30 cellular contexts compared by ENCODE assay signal in the genomic region with DNA sequence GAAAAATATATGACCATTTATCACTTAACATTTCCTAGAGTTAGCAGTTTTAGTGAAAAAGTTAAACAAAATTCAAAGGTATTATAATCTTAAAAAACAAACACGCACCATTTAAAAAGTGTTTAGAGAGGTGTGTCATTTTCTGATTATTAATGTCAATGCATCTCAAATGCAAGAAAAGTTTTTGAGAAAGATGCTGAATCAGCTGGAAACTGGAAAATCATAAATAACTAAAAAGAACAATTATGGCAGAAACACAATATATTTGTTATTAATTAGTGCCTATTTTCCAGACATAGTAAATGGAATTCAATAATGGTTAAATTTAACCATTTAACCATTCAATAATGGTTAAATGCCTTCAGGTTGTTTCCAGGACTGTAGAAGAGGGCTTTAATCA.
"Had no signal": no experiment of that assay in that cellular context is flagged by ENCODE, and none has a peak within 500 bp of the region (broad histone marks: within the 10 kb centered on the region; RNA-seq: fewer than 3 reads in every experiment).

No MANE protein-coding gene starts in this region.

- H2AFZ ChIP-seq: neural progenitor cell had no signal

- H3K27ac Mint-ChIP-seq: nephron progenitor cell; neural progenitor cell; stimulated activated effector memory CD8-positive, alpha-beta T cell treated with anti-CD3 and anti-CD28 coated beads, Interleukin-12 subunit alpha, Interleukin-12 subunit beta, amount 100 ng/mL, for 72 hours; stimulated activated naive CD8-positive, alpha-beta T cell treated with anti-CD3 and anti-CD28 coated beads, Interleukin-15, Interleukin-2, amounts not matched to agents 100 ng/mL and 50 ng/mL, for 24 hours; type B pancreatic cell had no signal

- H3K4me1 Mint-ChIP-seq: nephron progenitor cell, neural progenitor cell had no signal

- H3K4me1 ChIP-seq: lower lobe of right lung, neural progenitor cell, prostate gland, suprapubic skin, tibial nerve had no signal

- H3K27me3 Mint-ChIP-seq: naive B cell; stimulated activated naive CD8-positive, alpha-beta T cell treated with anti-CD3 and anti-CD28 coated beads, Interleukin-15, Interleukin-2, amounts not matched to agents 100 ng/mL and 50 ng/mL, for 24 hours; type B pancreatic cell had no signal

- H3K4me3 Mint-ChIP-seq: immature natural killer cell; naive B cell; natural killer cell; nephron progenitor cell; neural progenitor cell; stimulated activated effector memory CD8-positive, alpha-beta T cell treated with anti-CD3 and anti-CD28 coated beads, Interleukin-12 subunit alpha, Interleukin-12 subunit beta, amount 100 ng/mL, for 72 hours; stimulated activated naive CD8-positive, alpha-beta T cell treated with anti-CD3 and anti-CD28 coated beads, Interleukin-15, Interleukin-2, amounts not matched to agents 100 ng/mL and 50 ng/mL, for 24 hours; type B pancreatic cell had no signal

- H3K27me3 ChIP-seq: left lung, neural progenitor cell, neutrophil, ovary, sigmoid colon, spleen, suprapubic skin, tibial nerve, uterus had no signal

- H3K4me2 ChIP-seq: neural progenitor cell had no signal

- H3K36me3 ChIP-seq: neural progenitor cell, ovary, prostate gland, uterus had no signal

- H3K27ac ChIP-seq: left lung, lower lobe of right lung, neural progenitor cell, ovary, prostate gland, sigmoid colon, spleen, suprapubic skin, tibial nerve, uterus had no signal

- H3K9ac ChIP-seq: neural progenitor cell had no signal

- DNase-seq: hypothalamus; immature natural killer cell; kidney; left colon; left lung; lower lobe of right lung; mammary epithelial cell; mesenchymal stem cell; naive B cell; natural killer cell; nephron progenitor cell; occipital lobe; ovary; posterior cingulate gyrus; retina; right cardiac atrium; sigmoid colon; small intestine; spleen; stimulated activated CD4-positive, alpha-beta T cell treated with anti-CD3 and anti-CD28 coated beads, Interleukin-4, amount 100 ng/mL, for 24 hours; stimulated activated naive CD4-positive, alpha-beta T cell; uterus had no signal

- H3K4me3 ChIP-seq: left lung, lower lobe of right lung, neural progenitor cell, ovary, prostate gland, sigmoid colon, spleen, suprapubic skin, tibial nerve, uterus had no signal

- H3K9me3 ChIP-seq: prostate gland, uterus had no signal

- ATAC-seq: left colon; left lung; lower lobe of right lung; natural killer cell; right cardiac atrium; stimulated activated effector memory CD8-positive, alpha-beta T cell treated with anti-CD3 and anti-CD28 coated beads, Interleukin-12 subunit alpha, Interleukin-12 subunit beta, amount 100 ng/mL, for 72 hours had no signal
